In the genomic region with DNA sequence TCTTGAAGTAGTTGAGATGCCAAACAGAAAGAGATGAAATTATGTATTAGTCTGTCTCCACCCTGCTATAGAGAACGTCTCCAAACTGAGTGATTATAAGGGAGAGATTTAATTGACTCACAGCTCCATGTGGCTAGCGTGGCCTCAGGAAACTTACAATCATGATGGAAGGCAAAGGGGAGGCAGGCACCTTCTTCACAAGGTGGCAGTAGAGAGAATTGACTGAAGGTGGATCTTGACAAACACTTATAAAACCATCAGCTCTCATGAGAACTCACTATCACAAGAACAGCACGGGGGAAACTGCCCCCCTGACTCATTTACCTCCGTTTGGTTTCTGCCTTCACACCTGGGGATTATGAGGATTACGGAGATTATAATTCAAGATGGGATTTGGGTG, we compare ENCODE assay signal across 1 cellular context.
TF ChIP-seq lines count a peak whose summit lies in the region.

No MANE protein-coding gene starts in this region.

TF ChIP-seq in H1, 55 proteins besides CTCF, POLR2A, EP300 and RAD21:
- TF ChIP-seq EZH2 (IDR thresholded peaks at IDR 0.05; ENCODE audit: low read depth, low read length, severe bottlenecking) (no peak), SIN3A (conservative IDR thresholded peaks at IDR 0.05 in 1 of 2, IDR thresholded peaks at IDR 0.05 in 1 of 2; ENCODE audit: low read depth in 1 of 2, low read length in 2 of 2) (no peak), HDAC6 (IDR thresholded peaks at IDR 0.05; ENCODE audit: low read depth, low read length) (no peak), SIX5 (IDR thresholded peaks at IDR 0.05; ENCODE audit: low read depth, low read length) (no peak), NRF1 (IDR thresholded peaks at IDR 0.05; ENCODE audit: low read depth, low read length) (no peak), RNF2 (IDR thresholded peaks at IDR 0.05; ENCODE audit: borderline replicate concordance, low read depth, low read length, missing control alignments, poor library complexity, severe bottlenecking) (no peak), CREB1 (IDR thresholded peaks at IDR 0.05) (no peak), CTBP2 (IDR thresholded peaks at IDR 0.05; ENCODE audit: borderline replicate concordance, insufficient read depth, insufficient read length, low read length) (no peak), CHD2 (IDR thresholded peaks at IDR 0.05; ENCODE audit: low read length) (no peak), YY1 (IDR thresholded peaks at IDR 0.05; ENCODE audit: low read depth, low read length) (no peak), KDM1A (IDR thresholded peaks at IDR 0.05; ENCODE audit: borderline replicate concordance, low read length) (no peak), NANOG (IDR thresholded peaks at IDR 0.05; ENCODE audit: insufficient read depth, low read depth, low read length, poor library complexity, severe bottlenecking) (no peak), ZNF274 (IDR thresholded peaks at IDR 0.05; ENCODE audit: borderline replicate concordance, extremely low read depth, low read length) (no peak), CBX8 (IDR thresholded peaks at IDR 0.05; ENCODE audit: borderline replicate concordance, low read depth, low read length) (no peak), CBX5 (IDR thresholded peaks at IDR 0.05; ENCODE audit: low read depth, low read length) (no peak)
- TF ChIP-seq, protein P1, sequence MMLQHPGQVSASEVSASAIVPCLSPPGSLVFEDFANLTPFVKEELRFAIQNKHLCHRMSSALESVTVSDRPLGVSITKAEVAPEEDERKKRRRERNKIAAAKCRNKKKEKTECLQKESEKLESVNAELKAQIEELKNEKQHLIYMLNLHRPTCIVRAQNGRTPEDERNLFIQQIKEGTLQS (IDR thresholded peaks at IDR 0.05; ENCODE audit: insufficient read depth, low read depth, low read length): no peak
- TF ChIP-seq, protein P2, sequence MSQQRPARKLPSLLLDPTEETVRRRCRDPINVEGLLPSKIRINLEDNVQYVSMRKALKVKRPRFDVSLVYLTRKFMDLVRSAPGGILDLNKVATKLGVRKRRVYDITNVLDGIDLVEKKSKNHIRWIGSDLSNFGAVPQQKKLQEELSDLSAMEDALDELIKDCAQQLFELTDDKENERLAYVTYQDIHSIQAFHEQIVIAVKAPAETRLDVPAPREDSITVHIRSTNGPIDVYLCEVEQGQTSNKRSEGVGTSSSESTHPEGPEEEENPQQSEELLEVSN (IDR thresholded peaks at IDR 0.05): no peak
- TF ChIP-seq, protein P3, sequence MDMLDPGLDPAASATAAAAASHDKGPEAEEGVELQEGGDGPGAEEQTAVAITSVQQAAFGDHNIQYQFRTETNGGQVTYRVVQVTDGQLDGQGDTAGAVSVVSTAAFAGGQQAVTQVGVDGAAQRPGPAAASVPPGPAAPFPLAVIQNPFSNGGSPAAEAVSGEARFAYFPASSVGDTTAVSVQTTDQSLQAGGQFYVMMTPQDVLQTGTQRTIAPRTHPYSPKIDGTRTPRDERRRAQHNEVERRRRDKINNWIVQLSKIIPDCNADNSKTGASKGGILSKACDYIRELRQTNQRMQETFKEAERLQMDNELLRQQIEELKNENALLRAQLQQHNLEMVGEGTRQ (IDR thresholded peaks at IDR 0.05; ENCODE audit: low read length): no peak
